In the genomic region with DNA sequence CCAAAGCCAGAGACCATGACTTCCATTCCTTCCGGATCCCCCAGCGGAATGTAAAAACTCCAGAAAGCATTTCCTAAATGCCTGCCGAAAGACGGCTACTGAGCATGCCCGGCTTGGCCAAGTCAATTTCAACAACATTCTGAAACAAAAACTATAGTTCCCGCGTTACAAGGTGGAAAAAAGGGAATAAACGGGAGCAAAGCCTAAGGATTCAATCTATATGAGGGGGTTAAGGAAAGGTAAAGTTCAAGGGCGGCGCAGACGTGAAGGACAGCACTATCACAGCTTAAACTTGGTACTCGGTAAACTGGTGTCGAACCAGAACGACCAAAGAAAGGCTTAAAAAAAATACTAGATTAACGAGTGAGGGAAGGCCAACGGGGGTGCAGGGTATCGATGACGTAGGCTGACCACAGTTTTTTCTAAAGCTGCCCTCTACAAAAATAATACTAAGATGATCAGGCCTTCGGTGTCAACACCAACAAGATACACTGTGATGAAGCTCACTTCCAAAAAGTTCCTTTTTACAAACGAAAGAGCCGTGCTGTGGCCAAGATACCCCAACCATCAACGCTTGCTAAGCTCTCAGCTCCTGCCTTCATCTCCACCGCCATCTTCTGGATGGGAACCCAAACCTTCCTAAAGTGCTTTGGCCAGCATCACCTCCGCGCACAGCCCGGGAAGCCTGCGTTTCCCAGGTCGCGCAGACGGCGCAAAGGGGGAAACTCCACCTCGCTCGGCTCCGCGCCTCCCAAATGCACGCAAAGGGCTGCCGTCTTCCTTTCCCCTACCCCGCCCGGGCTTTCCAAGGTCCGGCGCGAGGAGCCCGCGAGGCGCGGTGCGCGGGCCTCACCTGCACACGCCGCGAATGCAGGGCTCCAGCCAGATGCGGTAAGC, we compare ENCODE assay signal across 8 cellular contexts. TPM values are rescaled to one million over a fixed set of nuclear protein-coding genes. Genes with fewer than 3 reads are reported as not detected.
A peak's percentile ranks its signal among the peaks of the same experiment; 100 is the strongest.
DNase-seq lines count a peak whose midpoint lies in the region; ATAC-seq and TF ChIP-seq lines count a peak whose summit lies in the region.

No MANE protein-coding gene starts in this region.

- H3K36me3 ChIP-seq in ES-I3 (ENCODE audit: insufficient read depth, low read length) (no peaks in the 10 kb centered on the region), Karpas-422 (ENCODE audit: insufficient read depth, low read length) (no peaks in the 10 kb centered on the region)

- H3K9ac ChIP-seq in ES-I3 (ENCODE audit: low read depth, low read length), result peak overlapping the region; percentile 100
- peak overlapping the region; percentile 98 for H3K9ac ChIP-seq in Karpas-422 (ENCODE audit: low read length)

- H3K27ac ChIP-seq in Karpas-422 (ENCODE audit: low read length), result peak overlapping the region; percentile 67

- TF ChIP-seq CTCF in astrocyte of the cerebellum (IDR thresholded peaks at IDR 0.05; ENCODE audit: low read depth, low read length, missing control alignments), result peak; percentile 44
- TF ChIP-seq CTCF in retinal pigment epithelial cell (conservative IDR thresholded peaks at IDR 0.05; ENCODE audit: low read depth, low read length), result peak; percentile 26

- in situ Hi-C loops in astrocyte of the cerebellum (cut with HindIII; ENCODE audit: low sequenced_read_pairs), result loop anchor here (5.0 kb wide), 1 partner anchor 70 kb away; no protein-coding TSS in a partner anchor

- H3K4me2 ChIP-seq in Karpas-422 (ENCODE audit: low read depth, low read length, poor library complexity, severe bottlenecking), result peak overlapping the region; percentile 97

- H3K9me3 ChIP-seq in ES-I3 (ENCODE audit: control insufficient read depth, insufficient read depth, low read length) (peaks cover 4% of the 10 kb centered on the region), Karpas-422 (ENCODE audit: low read length) (no peaks in the 10 kb centered on the region)

- no peaks in the 10 kb centered on the region for H3K27me3 ChIP-seq in Karpas-422 (ENCODE audit: low read length)

- no peaks in the 10 kb centered on the region for H3K9me2 ChIP-seq in Karpas-422 (replicated peaks; ENCODE audit: insufficient read depth, low read length)

- H4K20me1 ChIP-seq in Karpas-422 (ENCODE audit: insufficient read depth, low read depth, low read length), result peaks cover 16% of the 10 kb centered on the region; the same call in 1 of the 2 replicates

- peaks cover 55% of the 10 kb centered on the region for H3K79me2 ChIP-seq in Karpas-422 (ENCODE audit: low read length)

- peak; percentile 79 for DNase-seq in Karpas-422
- DNase-seq in T follicular helper cell (ENCODE audit: low read depth), result peak; percentile 33
- DNase-seq in astrocyte of the cerebellum (ENCODE audit: low read depth), result peak; percentile 38
- DNase-seq in hypothalamus (lab: John Stamatoyannopoulos, UW), result peak in 42 of 51 donors; percentile 11 to 83 (median 42)
- DNase-seq in retinal pigment epithelial cell (ENCODE audit: low read depth), result no peak
- no peak for DNase-seq in COLO668 (lab: John Stamatoyannopoulos, UW; ENCODE audit: unreplicated experiment)

- H3K4me1 ChIP-seq in ES-I3 (ENCODE audit: insufficient read depth, low read length) (no peaks in the 10 kb centered on the region; the same call in 1 of the 2 replicates), Karpas-422 (ENCODE audit: low read length) (peaks cover 20% of the 10 kb centered on the region)

- peak; percentile 20 for ATAC-seq in GM21737 (IDR thresholded peaks at IDR 0.05; ENCODE audit: unreplicated experiment)

- H3K4me3 ChIP-seq in Karpas-422 (ENCODE audit: low read length), result peak overlapping the region; percentile 90
- peak overlapping the region; percentile 52 for H3K4me3 ChIP-seq in astrocyte of the cerebellum (ENCODE audit: low read depth, low read length)
- peak overlapping the region; percentile 93 for H3K4me3 ChIP-seq in retinal pigment epithelial cell (ENCODE audit: low read length)

- peak overlapping the region; percentile 61; the same call in 1 of the 2 replicates for H2AFZ ChIP-seq in Karpas-422 (ENCODE audit: low read length)

RNA-seq across cellular contexts. Expression of a gene that starts 0.7 kb away (rescaled TPM):
- total RNA-seq in Karpas-422 (2014; rRNA removed; shearing (Covaris generic); ENCODE audit: low replicate concordance), result 26.3 and 35.1 TPM in 2 replicates

RNA-seq across cellular contexts. Expression of a gene that starts 29.8 kb away (rescaled TPM):
- not detected in 2 replicates for total RNA-seq in Karpas-422 (2014; rRNA removed; shearing (Covaris generic); ENCODE audit: low replicate concordance)

Comparison
In these comparisons a context has a peak if more than half of its experiments do, and no peak if none do; other contexts are left out.
1. DNase-seq: peak in Karpas-422 (single experiment), T follicular helper cell (single experiment), astrocyte of the cerebellum (single experiment) and hypothalamus (42 of 51); none in retinal pigment epithelial cell (single experiment) and COLO668 (single experiment).
2. Peak in every context shown above with its lines, with median percentiles within 50 percentile points of each other: H3K4me3 ChIP-seq.